10 cellular contexts compared by ENCODE assay signal in genomic region chr21:45980697-45981096, GRCh38. TPM values are rescaled to one million over a fixed set of nuclear protein-coding genes. Genes with fewer than 3 reads are reported as not detected.
A peak's percentile ranks its signal among the peaks of the same experiment; 100 is the strongest.
DNase-seq lines count a peak whose midpoint lies in the region; ATAC-seq, FAIRE-seq and TF ChIP-seq lines count a peak whose summit lies in the region.
"Had no signal": no experiment of that assay in that cellular context is flagged by ENCODE, and none has a peak within 500 bp of the region (broad histone marks: within the 10 kb centered on the region; RNA-seq: fewer than 3 reads in every experiment).

No MANE protein-coding gene starts in this region.

- no peak overlapping the region for H3K27ac Mint-ChIP-seq in neural progenitor cell
- H3K27ac Mint-ChIP-seq in activated T-helper 1 cell treated with anti-CD3 and anti-CD28 coated beads, Interleukin-12 subunit alpha, Interleukin-12 subunit beta, Interleukin-2, Interleukin-4 antibody, amounts not matched to agents 30 ng/mL and 10 ng/mL and 1 ng/mL, durations not matched to agents 14 hours and 24 hours and 36 hours: no peak overlapping the region
- H3K27ac Mint-ChIP-seq: dendritic cell treated with granulocyte-macrophage colony-stimulating factor and Interleukin-4, amounts not matched to agents 40 ng/mL and 50 ng/mL, for 4 days; type B pancreatic cell had no signal

- peak overlapping the region; percentile 1; the same call in 1 of the 2 replicates for H2BK12ac ChIP-seq in H1 (ENCODE audit: low read depth, low read length)

- peaks cover 9% of the 10 kb centered on the region for H3K36me3 Mint-ChIP-seq in neural progenitor cell
- no peaks in the 10 kb centered on the region for H3K36me3 Mint-ChIP-seq in activated T-helper 1 cell treated with anti-CD3 and anti-CD28 coated beads, Interleukin-12 subunit alpha, Interleukin-12 subunit beta, Interleukin-2, Interleukin-4 antibody, amounts not matched to agents 30 ng/mL and 10 ng/mL and 1 ng/mL, durations not matched to agents 14 hours and 24 hours and 36 hours (ENCODE audit: low read depth)

- no peak overlapping the region for H2BK20ac ChIP-seq in H1 (ENCODE audit: low read length)

- peaks cover 24% of the 10 kb centered on the region for H3F3A ChIP-seq in neural progenitor cell (ENCODE audit: low read depth)

- peaks cover 19% of the 10 kb centered on the region for H3K4me1 Mint-ChIP-seq in neural progenitor cell
- H3K4me1 Mint-ChIP-seq in activated T-helper 1 cell treated with anti-CD3 and anti-CD28 coated beads, Interleukin-12 subunit alpha, Interleukin-12 subunit beta, Interleukin-2, Interleukin-4 antibody, amounts not matched to agents 30 ng/mL and 10 ng/mL and 1 ng/mL, durations not matched to agents 14 hours and 24 hours and 36 hours (ENCODE audit: low read depth): peaks cover 2% of the 10 kb centered on the region

- no peak overlapping the region for H3K23ac ChIP-seq in H1 (ENCODE audit: insufficient read length)

- H2AK5ac ChIP-seq in H1 (ENCODE audit: low read depth, low read length): no peak overlapping the region

- H2BK120ac ChIP-seq in H1 (replicated peaks; ENCODE audit: low read depth, low read length): no peak overlapping the region

- intact Hi-C loops in activated T-helper 1 cell treated with anti-CD3 and anti-CD28 coated beads, Interleukin-12 subunit alpha, Interleukin-12 subunit beta, Interleukin-2, Interleukin-4 antibody, amounts not matched to agents 30 ng/mL and 10 ng/mL and 1 ng/mL, durations not matched to agents 14 hours and 24 hours and 36 hours (cut with micrococcal nuclease): no loop called here

- no peak overlapping the region for H4K5ac ChIP-seq in H1 (ENCODE audit: insufficient read length, low read depth, low read length)

- no peak overlapping the region for H3K9ac ChIP-seq in H1 (replicated peaks in 1 of 4; ENCODE audit: extremely low read depth in 1 of 4, low read depth in 3 of 4, low read length in 3 of 4)
- H3K9ac ChIP-seq in neural progenitor cell: no peak overlapping the region

- CTCF ChIA-PET in A549 (lab: Yijun Ruan, JAX) (interaction anchor here (3.2 kb wide), 1 partner anchor 10 kb away, joined by 17 read pairs; no protein-coding TSS in a partner anchor), H1 (lab: Charles Lee; ENCODE audit: partially characterized antibody) (interaction anchor here (0.7 to 2.0 kb wide), 3 partner anchors 11 to 119 kb away, joined by 3 to 11 read pairs (median 6); no protein-coding TSS in a partner anchor)

- H3K4ac ChIP-seq in H1 (replicated peaks; ENCODE audit: insufficient read length, low read depth, low read length): peak overlapping the region; percentile 83

- peaks cover 9% of the 10 kb centered on the region for H3K27me3 Mint-ChIP-seq in neural progenitor cell (ENCODE audit: insufficient read depth, low read depth)
- peaks cover 25% of the 10 kb centered on the region for H3K27me3 Mint-ChIP-seq in activated T-helper 1 cell treated with anti-CD3 and anti-CD28 coated beads, Interleukin-12 subunit alpha, Interleukin-12 subunit beta, Interleukin-2, Interleukin-4 antibody, amounts not matched to agents 30 ng/mL and 10 ng/mL and 1 ng/mL, durations not matched to agents 14 hours and 24 hours and 36 hours (ENCODE audit: insufficient read depth)

- H3K79me1 ChIP-seq in H1 (ENCODE audit: low read depth, low read length): peaks cover 4% of the 10 kb centered on the region; the same call in 1 of the 2 replicates

- no peak overlapping the region; the same call in 1 of the 2 replicates for H4K8ac ChIP-seq in H1 (ENCODE audit: extremely low read depth, insufficient read depth, low read length)

- H2BK5ac ChIP-seq in H1 (ENCODE audit: low read depth, low read length): no peak overlapping the region

- peak overlapping the region; percentile 50 for H3K4me3 ChIP-seq in A549
- H3K4me3 ChIP-seq in Jurkat, Clone E6-1 (ENCODE audit: low read length): peak overlapping the region; percentile 53
- H3K4me3 ChIP-seq in H1 (ENCODE audit: extremely low read depth in 1 of 4, insufficient read depth in 2 of 4, low read depth in 3 of 4, low read length in 4 of 4): peak overlapping the region; percentile 25 to 60 (median 52); a peak in 6 of 8 replicates
- H3K4me3 ChIP-seq in neural progenitor cell: peak overlapping the region; percentile 41

- TF ChIP-seq EP300 in A549 (IDR thresholded peaks at IDR 0.05) (no peak), H1 (IDR thresholded peaks at IDR 0.05; ENCODE audit: borderline replicate concordance in 1 of 2, low read depth in 2 of 2, low read length in 2 of 2) (no peak)

- H4K91ac ChIP-seq in H1 (replicated peaks; ENCODE audit: insufficient read length, low read length): no peak overlapping the region

- H3K4me2 ChIP-seq in A549: peak overlapping the region; percentile 97
- peak overlapping the region; percentile 68 to 81 for H3K4me2 ChIP-seq in H1 (ENCODE audit: insufficient read depth in 1 of 2, low read depth in 2 of 2, low read length in 2 of 2)
- peak overlapping the region; percentile 72 for H3K4me2 ChIP-seq in neural progenitor cell

- no peaks in the 10 kb centered on the region for H3K9me3 ChIP-seq in A549
- no peaks in the 10 kb centered on the region for H3K9me3 ChIP-seq in H1 (ENCODE audit: insufficient read depth in 2 of 2, low read depth in 1 of 2, low read length in 1 of 2)
- no peaks in the 10 kb centered on the region for H3K9me3 ChIP-seq in neural progenitor cell (ENCODE audit: low read depth)

- no peak overlapping the region for H3K56ac ChIP-seq in H1 (replicated peaks; ENCODE audit: insufficient read length, low read depth, low read length)

- TF ChIP-seq CTCF in A549 (IDR thresholded peaks at IDR 0.05): no peak
- TF ChIP-seq CTCF in H1 (IDR thresholded peaks at IDR 0.05; ENCODE audit: control extremely low read depth in 1 of 3, insufficient read depth in 1 of 3, low read depth in 1 of 3, low read length in 3 of 3): no peak
- no peak for TF ChIP-seq CTCF in neural progenitor cell (IDR thresholded peaks at IDR 0.05)

- FAIRE-seq in A549 (lab: Jason Lieb, UNC) (no peak), H1 (lab: Jason Lieb, UNC) (no peak)

- H3K9me3 Mint-ChIP-seq in neural progenitor cell: no peaks in the 10 kb centered on the region
- H3K9me3 Mint-ChIP-seq in activated T-helper 1 cell treated with anti-CD3 and anti-CD28 coated beads, Interleukin-12 subunit alpha, Interleukin-12 subunit beta, Interleukin-2, Interleukin-4 antibody, amounts not matched to agents 30 ng/mL and 10 ng/mL and 1 ng/mL, durations not matched to agents 14 hours and 24 hours and 36 hours: no peaks in the 10 kb centered on the region
- H3K9me3 Mint-ChIP-seq: dendritic cell treated with granulocyte-macrophage colony-stimulating factor and Interleukin-4, amounts not matched to agents 40 ng/mL and 50 ng/mL, for 4 days; type B pancreatic cell had no signal

- H3K27ac ChIP-seq in A549: peak overlapping the region; percentile 73 to 79
- H3K27ac ChIP-seq in H1 (ENCODE audit: low read depth, low read length): no peak overlapping the region
- H3K27ac ChIP-seq in neural progenitor cell: no peak overlapping the region

- no peak overlapping the region for H3K18ac ChIP-seq in H1 (ENCODE audit: extremely low read depth, low read length)

- ATAC-seq in A549: no peak

- peaks cover 0 to 4% of the 10 kb centered on the region in 2 experiments for H4K20me1 ChIP-seq in H1 (replicated peaks in 1 of 2; ENCODE audit: control insufficient read depth in 1 of 2, insufficient read depth in 2 of 2, low read length in 2 of 2)
- no peaks in the 10 kb centered on the region for H4K20me1 ChIP-seq in neural progenitor cell (ENCODE audit: low read depth)

- H3K4me1 ChIP-seq in A549 (no peaks in the 10 kb centered on the region), H1 (replicated peaks in 1 of 4; ENCODE audit: control insufficient read depth in 3 of 4, insufficient read depth in 4 of 4, low read length in 3 of 4) (peaks cover 0 to 26% (median 11%) of the 10 kb centered on the region in 4 experiments; a peak in 6 of 7 replicates), neural progenitor cell (no peaks in the 10 kb centered on the region)

- DNase-seq in A549 (ENCODE audit: low read depth in 1 of 2, low spot score in 1 of 2) (no peak), H1 (ENCODE audit: low read depth in 1 of 2, low spot score in 2 of 2) (no peak), neural progenitor cell (ENCODE audit: low spot score) (no peak), MV-4-11 (lab: John Stamatoyannopoulos, UW) (no peak), RKO (ENCODE audit: low spot score) (no peak)
- DNase-seq in Jurkat, Clone E6-1 (ENCODE audit: low read depth, low spot score): no peak
- DNase-seq in effector CD4-positive, alpha-beta T cell: no peak
- no peak for DNase-seq in activated T-helper 1 cell treated with anti-CD3 and anti-CD28 coated beads, Interleukin-12 subunit alpha, Interleukin-12 subunit beta, Interleukin-2, Interleukin-4 antibody, amounts not matched to agents 30 ng/mL and 10 ng/mL and 1 ng/mL, durations not matched to agents 14 hours and 24 hours and 36 hours (ENCODE audit: low spot score)

- H3K79me2 ChIP-seq in H1 (ENCODE audit: control insufficient read depth in 1 of 2, insufficient read depth in 2 of 2, low read length in 2 of 2) (0 out of 4 replicates have a peak, but pooled peaks cover 0 to 4% of the 10 kb centered on the region in 2 experiments), neural progenitor cell (ENCODE audit: low read depth) (no peaks in the 10 kb centered on the region)

- TF ChIP-seq RAD21 in A549 (conservative IDR thresholded peaks at IDR 0.05 in 1 of 2, IDR thresholded peaks at IDR 0.05 in 1 of 2) (no peak), H1 (IDR thresholded peaks at IDR 0.05 in 1 of 2, conservative IDR thresholded peaks at IDR 0.05 in 1 of 2; ENCODE audit: low read depth in 2 of 2, low read length in 2 of 2) (no peak)

- H3K36me3 ChIP-seq in H1 (ENCODE audit: control insufficient read depth in 2 of 4, insufficient read depth in 4 of 4, low read length in 3 of 4): peaks cover 0 to 14% (median 5%) of the 10 kb centered on the region in 4 experiments; a peak in 4 of 8 replicates
- H3K36me3 ChIP-seq in neural progenitor cell: no peaks in the 10 kb centered on the region

- H3K14ac ChIP-seq in H1 (ENCODE audit: insufficient read length): no peak overlapping the region

- H3K27me3 ChIP-seq in H1 (replicated peaks in 1 of 4; ENCODE audit: control insufficient read depth in 3 of 4, extremely low read depth in 1 of 4, insufficient read depth in 3 of 4, low read length in 3 of 4): peaks cover 0 to 18% (median 5%) of the 10 kb centered on the region in 4 experiments; a peak in 4 of 7 replicates
- H3K27me3 ChIP-seq in neural progenitor cell: peaks cover 68% of the 10 kb centered on the region

- no peak overlapping the region for H3K4me3 Mint-ChIP-seq in neural progenitor cell
- H3K4me3 Mint-ChIP-seq in activated T-helper 1 cell treated with anti-CD3 and anti-CD28 coated beads, Interleukin-12 subunit alpha, Interleukin-12 subunit beta, Interleukin-2, Interleukin-4 antibody, amounts not matched to agents 30 ng/mL and 10 ng/mL and 1 ng/mL, durations not matched to agents 14 hours and 24 hours and 36 hours: no peak overlapping the region
- H3K4me3 Mint-ChIP-seq: dendritic cell treated with granulocyte-macrophage colony-stimulating factor and Interleukin-4, amounts not matched to agents 40 ng/mL and 50 ng/mL, for 4 days; type B pancreatic cell had no signal

- no peak overlapping the region for H2AFZ ChIP-seq in H1 (ENCODE audit: low read length)
- H2AFZ ChIP-seq in neural progenitor cell (replicated peaks): no peak overlapping the region

- TF ChIP-seq POLR2A in A549 (IDR thresholded peaks at IDR 0.05; ENCODE audit: low read length) (no peak), H1 (IDR thresholded peaks at IDR 0.05; ENCODE audit: control extremely low read depth in 1 of 2, low read depth in 2 of 2, low read length in 2 of 2) (no peak)

- peaks cover 19% of the 10 kb centered on the region; the same call in 1 of the 2 replicates for H3K23me2 ChIP-seq in H1 (ENCODE audit: low read depth, low read length)

- 0 out of 2 replicates have a peak overlapping the region, but pooled peaks have one; percentile 25 for H2BK15ac ChIP-seq in H1 (ENCODE audit: low read length)

- POLR2A ChIA-PET in A549 (lab: Yijun Ruan, JAX): no interaction called here
- POLR2A ChIA-PET in H1 (lab: Charles Lee; ENCODE audit: partially characterized antibody): interaction anchor here (0.9 to 1.0 kb wide), 2 partner anchors 161 to 163 kb away, joined by 3 to 6 read pairs; no protein-coding TSS in a partner anchor

RNA-seq across cellular contexts. Expression of gene COL6A1, which starts 0.9 kb away (rescaled TPM):
- polyA plus RNA-seq in A549 (2011; rRNA removed) (3.3 and 3.9 TPM in 2 replicates), A549 (2017; fragmentation: RNase III; extraction: RNeasy Plus Mini Kit Qiagen cat#74134 plus additional on column Dnase treatment) (18.3 to 21.3 TPM (median 19.5 TPM) in 3 replicates), H1 (2011; rRNA removed) (115 and 212 TPM in 2 replicates)
- polyA plus RNA-seq in A549 (2012; cell fraction: cytosol; rRNA removed): 10.2 and 19.1 TPM in 2 replicates
- polyA plus RNA-seq in A549 (2012; cell fraction: nucleus; rRNA removed): 67.7 and 119 TPM in 2 replicates
- polyA minus RNA-seq in A549 (2011; rRNA and poly(A)+ RNA removed): 4.0 and 5.0 TPM in 2 replicates
- polyA plus RNA-seq in Jurkat, Clone E6-1 (2012; ENCODE audit: insufficient read depth, insufficient read length): 2.7 TPM
- 100 and 104 TPM in 2 replicates for total RNA-seq in H1 (2021; fragmentation: NEBNext Ultra II Directional; extraction: Animal tissue kit (Norgen Biotek cat#: 25700))
- 118 TPM for polyA plus RNA-seq in H1 (2011; cell fraction: cytosol; rRNA removed)
- 658 TPM for polyA plus RNA-seq in H1 (2011; cell fraction: nucleus; rRNA removed)
- polyA plus RNA-seq in H1 (2012, experiment 1 of 2): 110 to 163 TPM (median 152 TPM) in 4 replicates
- 98.6 TPM for polyA plus RNA-seq in H1 (2012, experiment 2 of 2)
- polyA plus RNA-seq in H1 (2013, experiment 1 of 2): 176 TPM
- polyA plus RNA-seq in H1 (2013, experiment 2 of 2): 154 TPM
- 32.7 and 35.2 TPM in 2 replicates for polyA minus RNA-seq in H1 (2011; rRNA and poly(A)+ RNA removed)
- polyA minus RNA-seq in H1 (2011; cell fraction: cytosol; rRNA and poly(A)+ RNA removed): 53.2 TPM
- 70.5 TPM for polyA minus RNA-seq in H1 (2011; cell fraction: nucleus; rRNA and poly(A)+ RNA removed)
- total RNA-seq in neural progenitor cell (ENCODE audit: low replicate concordance): 12.6 and 52.2 TPM in 2 replicates
- total RNA-seq in activated T-helper 1 cell treated with anti-CD3 and anti-CD28 coated beads, Interleukin-12 subunit alpha, Interleukin-12 subunit beta, Interleukin-2, Interleukin-4 antibody, amounts not matched to agents 30 ng/mL and 10 ng/mL and 1 ng/mL, durations not matched to agents 14 hours and 24 hours and 36 hours: 0.42 and 0.62 TPM in 2 replicates

Comparison
In these comparisons a context has a peak if more than half of its experiments do, and no peak if none do; other contexts are left out.
1. H3K27ac ChIP-seq: peak in A549 (2 of 2); none in H1 (single experiment) and neural progenitor cell (single experiment).
2. Peak in every context shown above with its lines, with median percentiles within 50 percentile points of each other: H3K4me2 ChIP-seq and H3K4me3 ChIP-seq.